Comparison of ENCODE assay signal across 20 cellular contexts in genomic region chr3:196075013-196075412, GRCh38.
"Had no signal": no experiment of that assay in that cellular context is flagged by ENCODE, and none has a peak within 500 bp of the region (broad histone marks: within the 10 kb centered on the region; RNA-seq: fewer than 3 reads in every experiment).

No MANE protein-coding gene starts in this region.

- H3K27me3 Mint-ChIP-seq: activated CD8-positive, alpha-beta memory T cell treated with anti-CD3 and anti-CD28 coated beads, Interleukin-2, amount 10 ng/mL, durations not matched to agents 7 days and 5 days had no signal

- H3K9me3 Mint-ChIP-seq: natural killer cell; stimulated activated effector memory CD8-positive, alpha-beta T cell treated with anti-CD3 and anti-CD28 coated beads, Interleukin-12 subunit alpha, Interleukin-12 subunit beta, amount 100 ng/mL, for 72 hours; T-helper 1 cell treated with Interleukin-12 subunit alpha and Interleukin-12 subunit beta and Interleukin-4 antibody, amounts not matched to agents 30 μg/mL and 1 μg/mL, for 36 hours had no signal

- H3K9me3 ChIP-seq: colonic mucosa, lower lobe of right lung, ovary, thoracic aorta, upper lobe of left lung had no signal

- ATAC-seq: activated CD8-positive, alpha-beta memory T cell treated with anti-CD3 and anti-CD28 coated beads, Interleukin-2, amount 10 ng/mL, durations not matched to agents 7 days and 5 days; lower lobe of right lung; natural killer cell; sciatic nerve; SK-N-SH treated with all-trans-retinoic acid at 6 μM for 48 hours had no signal

- DNase-seq: activated CD4-positive, alpha-beta T cell treated with anti-CD3 and anti-CD28 coated beads, Interleukin-2, amount 50 U/mL, for 48 hours; activated CD8-positive, alpha-beta memory T cell treated with anti-CD3 and anti-CD28 coated beads, Interleukin-2, amount 10 ng/mL, durations not matched to agents 7 days and 5 days; activated gamma-delta T cell; aorta; brain microvascular endothelial cell; central memory CD4-positive, alpha-beta T cell; colonic mucosa; foreskin melanocyte; glutamatergic neuron; hippocampal formation; lower lobe of right lung; natural killer cell; ovary; stimulated activated CD4-positive, alpha-beta T cell treated with anti-CD3 and anti-CD28 coated beads, Interleukin-4, amount 100 ng/mL, for 24 hours; upper lobe of left lung had no signal

- H3K27ac ChIP-seq: brain microvascular endothelial cell, colonic mucosa, lower lobe of right lung, ovary, thoracic aorta, upper lobe of left lung had no signal

- H3K27me3 ChIP-seq: brain microvascular endothelial cell, colonic mucosa, ovary, upper lobe of left lung had no signal

- H3K4me3 Mint-ChIP-seq: activated CD8-positive, alpha-beta memory T cell treated with anti-CD3 and anti-CD28 coated beads, Interleukin-2, amount 10 ng/mL, durations not matched to agents 7 days and 5 days; natural killer cell; stimulated activated effector memory CD8-positive, alpha-beta T cell treated with anti-CD3 and anti-CD28 coated beads, Interleukin-12 subunit alpha, Interleukin-12 subunit beta, amount 100 ng/mL, for 72 hours; T-helper 1 cell treated with Interleukin-12 subunit alpha and Interleukin-12 subunit beta and Interleukin-4 antibody, amounts not matched to agents 30 μg/mL and 1 μg/mL, for 36 hours had no signal

- H3K27ac Mint-ChIP-seq: natural killer cell; stimulated activated effector memory CD8-positive, alpha-beta T cell treated with anti-CD3 and anti-CD28 coated beads, Interleukin-12 subunit alpha, Interleukin-12 subunit beta, amount 100 ng/mL, for 72 hours had no signal
